In the genomic region with DNA sequence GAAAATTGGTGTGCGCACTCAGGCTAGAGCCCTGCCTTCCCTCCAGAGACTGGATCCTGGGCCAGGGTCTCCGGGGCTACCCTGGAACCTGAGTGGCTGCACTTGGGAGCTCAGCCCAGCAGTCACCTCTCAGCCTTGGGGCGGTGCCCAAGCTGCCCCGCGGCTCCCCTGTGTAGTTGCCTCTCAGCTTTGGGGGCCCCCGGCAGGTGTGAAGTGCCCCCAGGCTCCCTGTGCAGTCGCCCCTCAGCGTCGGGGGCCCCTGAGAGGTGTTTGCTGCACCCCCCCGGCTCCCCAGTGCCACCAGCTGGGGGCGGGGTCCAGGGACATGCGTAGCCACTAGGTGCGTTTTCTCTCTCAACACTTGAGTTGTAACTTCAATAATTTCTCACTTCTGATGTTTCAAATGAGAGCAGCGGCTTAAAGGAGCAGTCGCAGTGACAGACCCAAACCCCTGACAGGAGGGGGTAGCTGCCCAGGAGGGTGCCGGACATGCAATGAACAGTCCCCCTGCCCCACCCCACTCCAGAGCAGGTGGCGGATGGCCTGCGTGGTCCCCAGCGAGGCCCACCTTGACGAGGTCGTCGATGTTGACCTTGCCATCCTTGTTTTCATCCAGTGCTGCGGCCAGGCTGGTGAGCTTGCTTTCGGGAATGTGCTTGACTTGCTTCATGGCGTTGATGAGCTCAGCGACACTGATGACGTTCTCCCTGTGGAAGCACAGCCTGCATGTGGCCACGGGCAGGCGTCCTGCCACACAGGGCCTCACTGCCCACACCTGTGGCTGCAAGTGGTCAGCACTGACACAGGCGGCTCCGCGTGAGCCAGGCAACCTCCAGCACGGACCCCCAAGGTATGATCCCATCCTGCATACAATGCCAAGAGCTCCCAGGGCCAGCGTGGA, we compare ENCODE assay signal across 21 cellular contexts. TPM values are rescaled to one million over a fixed set of nuclear protein-coding genes. Genes with fewer than 3 reads are reported as not detected.
"Had no signal": no experiment of that assay in that cellular context is flagged by ENCODE, and none has a peak within 500 bp of the region (broad histone marks: within the 10 kb centered on the region; RNA-seq: fewer than 3 reads in every experiment).

No MANE protein-coding gene starts in this region.

- H3K27ac ChIP-seq: coronary artery, heart left ventricle, parathyroid adenoma, psoas muscle, suprapubic skin, thyroid gland had no signal

- H3K79me2 ChIP-seq: parathyroid adenoma had no signal

- H3K4me3 ChIP-seq: coronary artery, heart left ventricle, psoas muscle, suprapubic skin, thyroid gland had no signal

- H3K4me3 Mint-ChIP-seq: endodermal cell, natural killer cell, neural crest cell, type B pancreatic cell had no signal

- H3K9me3 ChIP-seq: heart left ventricle, psoas muscle, suprapubic skin, thyroid gland had no signal

- H3K4me1 ChIP-seq: heart left ventricle, suprapubic skin, thyroid gland had no signal

- ATAC-seq: heart left ventricle, natural killer cell, psoas muscle, sciatic nerve had no signal

- DNase-seq: effector CD4-positive, alpha-beta T cell; endodermal cell; erythroblast; foreskin melanocyte; hippocampal formation; kidney glomerular epithelial cell; natural killer cell; nucleus accumbens; psoas muscle; retina; stimulated activated CD4-positive, alpha-beta T cell treated with anti-CD3 and anti-CD28 coated beads, Interleukin-12 subunit alpha, Interleukin-12 subunit beta, amount 100 ng/mL, for 4 hours; stimulated activated naive CD4-positive, alpha-beta T cell; thyroid gland had no signal

- H3K9me3 Mint-ChIP-seq: endodermal cell, natural killer cell, neural crest cell, type B pancreatic cell had no signal

- H3K27me3 Mint-ChIP-seq: type B pancreatic cell had no signal

- H3K27me3 ChIP-seq: heart left ventricle, suprapubic skin, thyroid gland had no signal

- H2AFZ ChIP-seq: parathyroid adenoma had no signal

- H3K9ac ChIP-seq: parathyroid adenoma had no signal

- H3K27ac Mint-ChIP-seq: natural killer cell, type B pancreatic cell had no signal

- H3K4me1 Mint-ChIP-seq: endodermal cell, natural killer cell, neural crest cell had no signal

RNA-seq across cellular contexts. Expression of a gene that starts 22.3 kb away (rescaled TPM):
- total RNA-seq: myocyte, natural killer cell had no signal
